22 cellular contexts compared by ENCODE assay signal in the genomic region with DNA sequence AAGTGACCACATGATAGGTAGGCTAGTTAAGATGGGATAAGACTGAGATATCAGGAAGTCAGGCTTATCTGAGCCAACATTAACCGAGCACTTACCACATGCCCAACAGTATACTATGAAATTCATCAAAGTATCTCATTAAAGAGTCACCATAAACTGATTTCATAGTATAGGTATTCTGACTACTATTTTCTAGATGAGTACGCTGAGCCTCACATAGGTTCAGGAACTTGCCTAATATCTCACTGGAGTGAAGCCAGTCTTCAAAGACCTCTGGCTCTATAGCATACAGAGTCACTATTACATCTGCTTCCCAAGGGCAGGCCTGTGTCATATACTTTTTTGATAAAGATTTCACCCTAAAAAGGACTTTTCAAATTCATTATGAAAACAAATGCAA.
"Had no signal": no experiment of that assay in that cellular context is flagged by ENCODE, and none has a peak within 500 bp of the region (broad histone marks: within the 10 kb centered on the region; RNA-seq: fewer than 3 reads in every experiment).

No MANE protein-coding gene starts in this region.

- H3K4me3 ChIP-seq: esophagus muscularis mucosa, gastrocnemius medialis, left lung, mucosa of descending colon, pancreas, right lobe of liver, thoracic aorta, tibial nerve, upper lobe of right lung, uterus had no signal

- H3K9me3 ChIP-seq: esophagus muscularis mucosa, gastrocnemius medialis, left lung, mucosa of descending colon, neutrophil, pancreas, right lobe of liver, thoracic aorta, tibial nerve, upper lobe of right lung, uterus had no signal

- DNase-seq: effector CD8-positive, alpha-beta T cell; endodermal cell; gastrocnemius medialis; head of caudate nucleus; left cardiac atrium; left lung; mesenchymal stem cell; mucosa of descending colon; naive B cell; pancreas; right lobe of liver; small intestine; stimulated activated CD4-positive, alpha-beta T cell treated with anti-CD3 and anti-CD28 coated beads, Interleukin-15, amount 100 ng/mL, for 24 hours; stimulated activated CD4-positive, alpha-beta T cell treated with anti-CD3 and anti-CD28 coated beads, Interleukin-2, amount 100 ng/mL, for 48 hours; stimulated activated naive B cell treated with anti-CD40 and anti-IgM and Interleukin-4, amounts not matched to agents 10 μg/mL and 1 μg/mL and 100 μg/mL, for 72 hours; upper lobe of right lung; uterus had no signal

- H3K4me1 ChIP-seq: left lung, pancreas, right lobe of liver, upper lobe of right lung, uterus had no signal

- H3K27me3 ChIP-seq: esophagus muscularis mucosa, gastrocnemius medialis, left lung, neutrophil, pancreas, right lobe of liver, tibial nerve, upper lobe of right lung, uterus had no signal

- H3K36me3 ChIP-seq: esophagus muscularis mucosa, gastrocnemius medialis, left lung, neutrophil, pancreas, right lobe of liver, thoracic aorta, tibial nerve, upper lobe of right lung, uterus had no signal

- H3K27ac ChIP-seq: esophagus muscularis mucosa, gastrocnemius medialis, left lung, neutrophil, pancreas, right lobe of liver, thoracic aorta, tibial nerve, upper lobe of right lung, uterus had no signal

- ATAC-seq: gastrocnemius medialis; left cardiac atrium; left lung; mucosa of descending colon; natural killer cell treated with Interleukin-12 subunit alpha and Interleukin-12 subunit beta and Interleukin-15 and Interleukin-18, amount 100 ng/mL, for 72 hours; pancreas; right lobe of liver; stimulated activated naive B cell treated with anti-CD40 and anti-IgM and Interleukin-4, amounts not matched to agents 10 μg/mL and 1 μg/mL and 100 μg/mL, for 72 hours; upper lobe of right lung had no signal
